In genomic region chr4:21512351-21512750, GRCh38 we compare ENCODE assay signal across 9 cellular contexts.
DNase-seq lines count a peak whose midpoint lies in the region; ATAC-seq, FAIRE-seq and TF ChIP-seq lines count a peak whose summit lies in the region.
"Had no signal": no experiment of that assay in that cellular context is flagged by ENCODE, and none has a peak within 500 bp of the region (broad histone marks: within the 10 kb centered on the region; RNA-seq: fewer than 3 reads in every experiment).

No MANE protein-coding gene starts in this region.

- CTCF ChIA-PET in SK-N-SH (lab: Yijun Ruan, JAX): interaction anchor here (0.7 to 11.2 kb wide), 19 partner anchors 10 to 877 kb away, joined by 3 to 234 read pairs (median 3); no protein-coding TSS in a partner anchor

- 67% methylated on average over 1 of the region's 1 CpG for WGBS in SK-N-SH (ENCODE audit: low lambda C conversion rate)

- H3K79me2 ChIP-seq in SK-N-SH (ENCODE audit: insufficient read depth): no peaks in the 10 kb centered on the region

- H4K20me1 ChIP-seq in SK-N-SH (ENCODE audit: insufficient read depth): no peaks in the 10 kb centered on the region

- TF ChIP-seq CTCF in SK-N-SH (IDR thresholded peaks at IDR 0.05) (peak; percentile 69), ascending aorta (IDR thresholded peaks at IDR 0.05) (peak in 1 of 3 experiments; percentile 6)

- no peak overlapping the region for H3K9ac ChIP-seq in SK-N-SH

- POLR2A ChIA-PET in SK-N-SH (lab: Yijun Ruan, JAX): no interaction called here

- DNase-seq in AG20443 (ENCODE audit: low spot score): peak; percentile 27
- DNase-seq in Jurkat, Clone E6-1 (ENCODE audit: low read depth, low spot score): peak; percentile 28
- peak; percentile 46 for DNase-seq in SK-N-SH
- peak; percentile 45 for DNase-seq in glomerular endothelial cell (ENCODE audit: extremely low read depth, low read depth, low spot score)
- peak; percentile 22 for DNase-seq in urothelium cell line (ENCODE audit: low spot score)
- DNase-seq in AG08395 (ENCODE audit: low spot score): no peak
- no peak for DNase-seq in ascending aorta (ENCODE audit: low spot score in 2 of 2)
- DNase-seq: activated naive CD8-positive, alpha-beta T cell treated with anti-CD3 and anti-CD28 coated beads, Interleukin-2, amount 10 ng/mL, durations not matched to agents 7 days and 5 days had no signal

- no peak for FAIRE-seq in urothelium cell line (lab: Jason Lieb, UNC)

- H3K9me3 ChIP-seq in SK-N-SH: no peaks in the 10 kb centered on the region
- no peaks in the 10 kb centered on the region for H3K9me3 ChIP-seq in ascending aorta

- H3K4me2 ChIP-seq in SK-N-SH: no peak overlapping the region

- intact Hi-C loops in ascending aorta (cut with DNase I): loop anchor here (5.0 kb wide), 1 partner anchor 255 kb away; no protein-coding TSS in a partner anchor

- H3K36me3 ChIP-seq in SK-N-SH (replicated peaks in 1 of 2; ENCODE audit: control insufficient read depth in 1 of 2, insufficient read depth in 2 of 2, low read length in 1 of 2) (no peaks in the 10 kb centered on the region), ascending aorta (no peaks in the 10 kb centered on the region)

- no peaks in the 10 kb centered on the region for H3K27me3 ChIP-seq in SK-N-SH (ENCODE audit: insufficient read depth)
- H3K27me3 ChIP-seq in ascending aorta: no peaks in the 10 kb centered on the region

- no peak overlapping the region for H3K4me3 ChIP-seq in Jurkat, Clone E6-1 (ENCODE audit: low read length)
- no peak overlapping the region; a peak in 1 of 4 replicates for H3K4me3 ChIP-seq in SK-N-SH (ENCODE audit: low read depth in 2 of 2, low read length in 1 of 2)
- H3K4me3 ChIP-seq in ascending aorta: no peak overlapping the region

- H3K27ac ChIP-seq in SK-N-SH (ENCODE audit: low read depth in 2 of 2, low read length in 1 of 2) (peak overlapping the region in 1 of 2 experiments; percentile 69; a peak in 2 of 4 replicates), ascending aorta (no peak overlapping the region)

- peak; percentile 98 for TF ChIP-seq RAD21 in SK-N-SH (IDR thresholded peaks at IDR 0.05; ENCODE audit: low read length)

- no peaks in the 10 kb centered on the region for H3F3A ChIP-seq in SK-N-SH (replicated peaks; ENCODE audit: insufficient read depth)

- H3K9me2 ChIP-seq in SK-N-SH: no peaks in the 10 kb centered on the region

- ATAC-seq in GM19452 (IDR thresholded peaks at IDR 0.05; ENCODE audit: unreplicated experiment): no peak

- no peak overlapping the region for H2AFZ ChIP-seq in SK-N-SH (ENCODE audit: low read depth)

- H3K4me1 ChIP-seq in SK-N-SH (ENCODE audit: control insufficient read depth in 1 of 2, insufficient read depth in 2 of 2, low read depth in 1 of 2, low read length in 1 of 2): peaks cover 0 to 9% of the 10 kb centered on the region in 2 experiments; a peak in 2 of 4 replicates
- H3K4me1 ChIP-seq in ascending aorta: no peaks in the 10 kb centered on the region

- no peak for TF ChIP-seq EP300 in SK-N-SH (IDR thresholded peaks at IDR 0.05; ENCODE audit: borderline replicate concordance in 1 of 2, low read depth in 1 of 2, low read length in 1 of 2)

TF ChIP-seq in SK-N-SH, 30 proteins besides CTCF, POLR2A, EP300 and RAD21:
- TF ChIP-seq TAF1 (IDR thresholded peaks at IDR 0.05; ENCODE audit: borderline replicate concordance, low read depth, low read length) (no peak), MEF2A (IDR thresholded peaks at IDR 0.05; ENCODE audit: borderline replicate concordance, low read depth) (no peak), CHD2 (IDR thresholded peaks at IDR 0.05; ENCODE audit: low read length, partially characterized antibody) (peak; percentile 7), TCF12 (IDR thresholded peaks at IDR 0.05) (no peak), GABPA (IDR thresholded peaks at IDR 0.05; ENCODE audit: low read depth) (no peak), FOXM1 (IDR thresholded peaks at IDR 0.05; ENCODE audit: low read depth) (no peak), SMC3 (IDR thresholded peaks at IDR 0.05; ENCODE audit: low read depth, low read length) (peak; percentile 92), NRF1 (IDR thresholded peaks at IDR 0.05; ENCODE audit: low read depth, low read length) (no peak), NFIC (IDR thresholded peaks at IDR 0.05; ENCODE audit: borderline replicate concordance) (no peak), RFX5 (IDR thresholded peaks at IDR 0.05; ENCODE audit: low read length) (no peak)
- TF ChIP-seq, protein P1, sequence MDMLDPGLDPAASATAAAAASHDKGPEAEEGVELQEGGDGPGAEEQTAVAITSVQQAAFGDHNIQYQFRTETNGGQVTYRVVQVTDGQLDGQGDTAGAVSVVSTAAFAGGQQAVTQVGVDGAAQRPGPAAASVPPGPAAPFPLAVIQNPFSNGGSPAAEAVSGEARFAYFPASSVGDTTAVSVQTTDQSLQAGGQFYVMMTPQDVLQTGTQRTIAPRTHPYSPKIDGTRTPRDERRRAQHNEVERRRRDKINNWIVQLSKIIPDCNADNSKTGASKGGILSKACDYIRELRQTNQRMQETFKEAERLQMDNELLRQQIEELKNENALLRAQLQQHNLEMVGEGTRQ (IDR thresholded peaks at IDR 0.05; ENCODE audit: borderline replicate concordance, low read depth, low read length): no peak
- TF ChIP-seq, protein P2, sequence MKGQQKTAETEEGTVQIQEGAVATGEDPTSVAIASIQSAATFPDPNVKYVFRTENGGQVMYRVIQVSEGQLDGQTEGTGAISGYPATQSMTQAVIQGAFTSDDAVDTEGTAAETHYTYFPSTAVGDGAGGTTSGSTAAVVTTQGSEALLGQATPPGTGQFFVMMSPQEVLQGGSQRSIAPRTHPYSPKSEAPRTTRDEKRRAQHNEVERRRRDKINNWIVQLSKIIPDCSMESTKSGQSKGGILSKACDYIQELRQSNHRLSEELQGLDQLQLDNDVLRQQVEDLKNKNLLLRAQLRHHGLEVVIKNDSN (IDR thresholded peaks at IDR 0.05; ENCODE audit: borderline replicate concordance, low read depth): no peak

Comparison
In these comparisons a context has a peak if more than half of its experiments do, and no peak if none do; other contexts are left out.
1. DNase-seq: peak in AG20443 (single experiment), Jurkat, Clone E6-1 (single experiment), SK-N-SH (single experiment), glomerular endothelial cell (single experiment) and urothelium cell line (single experiment); none in AG08395 (single experiment) and ascending aorta (0 of 2).